11 cellular contexts compared by ENCODE assay signal in the genomic region with DNA sequence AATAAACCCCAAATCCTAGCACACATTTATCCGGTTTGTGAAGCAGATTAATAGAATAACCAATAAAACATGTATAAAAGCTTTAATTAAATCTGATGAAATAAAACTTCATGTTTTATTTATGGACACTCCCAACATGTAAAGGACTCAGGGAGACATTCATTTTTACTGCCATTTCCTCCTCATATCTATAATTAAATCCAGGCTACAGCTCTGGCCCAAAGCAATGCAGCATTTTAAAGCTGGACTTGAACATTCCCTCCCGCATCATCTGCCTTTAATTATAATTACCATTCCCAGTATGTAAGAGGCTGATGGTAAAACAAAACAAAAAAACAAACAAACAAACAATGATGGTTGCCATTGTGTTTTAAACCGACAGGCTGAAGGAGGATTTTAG.
"Had no signal": no experiment of that assay in that cellular context is flagged by ENCODE, and none has a peak within 500 bp of the region (broad histone marks: within the 10 kb centered on the region; RNA-seq: fewer than 3 reads in every experiment).

No MANE protein-coding gene starts in this region.

- H3K36me3 ChIP-seq: left lung, neutrophil had no signal

- H3K4me3 ChIP-seq: esophagus muscularis mucosa, left lung, mucosa of descending colon had no signal

- DNase-seq: activated CD4-positive, CD25-positive, alpha-beta regulatory T cell treated with anti-CD3 and anti-CD28 coated beads, Interleukin-2, amount 50 U/mL, for 72 hours; activated naive CD4-positive, alpha-beta T cell treated with anti-CD3 and anti-CD28 coated beads, Interleukin-2, amount 10 ng/mL, durations not matched to agents 7 days and 5 days; activated T-cell treated with anti-CD3 and anti-CD28 coated beads for 4 hours; left lung; mammary epithelial cell; mucosa of descending colon; naive thymus-derived CD4-positive, alpha-beta T cell; stimulated activated CD4-positive, alpha-beta T cell treated with anti-CD3 and anti-CD28 coated beads, Interleukin-2, amount 100 ng/mL, for 48 hours had no signal

- ATAC-seq: left lung; mucosa of descending colon; naive thymus-derived CD4-positive, alpha-beta T cell; stimulated activated memory B cell treated with anti-CD40 and anti-IgM and Interleukin-4, amounts not matched to agents 10 μg/mL and 1 μg/mL and 100 μg/mL, for 72 hours had no signal

- H3K9me3 ChIP-seq: esophagus muscularis mucosa, left lung, mucosa of descending colon, neutrophil had no signal

- H3K27me3 ChIP-seq: esophagus muscularis mucosa, left lung, neutrophil had no signal

- H3K27ac ChIP-seq: esophagus muscularis mucosa, left lung, neutrophil had no signal

- H3K4me1 ChIP-seq: esophagus muscularis mucosa, left lung had no signal
